In the genomic region with DNA sequence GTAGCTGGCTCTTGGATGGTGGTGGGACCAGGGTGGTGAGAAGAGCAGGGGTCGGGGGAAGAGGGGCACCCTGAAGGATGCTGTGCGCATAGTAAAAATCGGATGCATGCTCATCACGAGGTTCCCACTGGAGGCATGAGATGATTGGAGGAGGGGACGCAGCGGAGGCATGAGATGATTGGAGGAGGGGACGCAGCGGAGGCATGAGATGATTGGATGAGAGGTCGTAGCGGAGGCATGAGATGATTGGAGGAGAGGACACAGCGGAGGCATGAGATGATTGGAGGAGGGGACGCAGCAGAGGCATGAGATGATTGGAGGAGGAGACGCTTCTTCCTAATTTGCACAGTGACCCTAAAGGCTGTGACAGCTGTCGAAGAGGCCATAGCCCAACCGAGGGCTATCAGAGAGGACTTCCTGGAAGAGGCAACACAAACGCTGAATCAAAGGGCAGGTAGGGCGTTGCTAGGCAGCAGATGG, we compare ENCODE assay signal across 1 cellular context.
A peak's percentile ranks its signal among the peaks of the same experiment; 100 is the strongest.
TF ChIP-seq lines count a peak whose summit lies in the region.

No MANE protein-coding gene starts in this region.

TF ChIP-seq in WTC11, 78 proteins besides CTCF, POLR2A, EP300 and RAD21 (continued from another document):
- TF ChIP-seq TCF7 (CRISPR knock-in tag; IDR thresholded peaks at IDR 0.05; ENCODE audit: low read depth): 0 out of 2 replicates have a peak, but pooled peaks have one; percentile 36
- no peak for TF ChIP-seq STAT6 (CRISPR knock-in tag; conservative IDR thresholded peaks at IDR 0.05; ENCODE audit: low read depth)
- TF ChIP-seq ELF4 (CRISPR knock-in tag; IDR thresholded peaks at IDR 0.05; ENCODE audit: low read depth): no peak
- no peak for TF ChIP-seq HMGA2 (CRISPR knock-in tag; IDR thresholded peaks at IDR 0.05)
- TF ChIP-seq SOX15 (CRISPR knock-in tag; IDR thresholded peaks at IDR 0.05): no peak
- TF ChIP-seq, protein P1, sequence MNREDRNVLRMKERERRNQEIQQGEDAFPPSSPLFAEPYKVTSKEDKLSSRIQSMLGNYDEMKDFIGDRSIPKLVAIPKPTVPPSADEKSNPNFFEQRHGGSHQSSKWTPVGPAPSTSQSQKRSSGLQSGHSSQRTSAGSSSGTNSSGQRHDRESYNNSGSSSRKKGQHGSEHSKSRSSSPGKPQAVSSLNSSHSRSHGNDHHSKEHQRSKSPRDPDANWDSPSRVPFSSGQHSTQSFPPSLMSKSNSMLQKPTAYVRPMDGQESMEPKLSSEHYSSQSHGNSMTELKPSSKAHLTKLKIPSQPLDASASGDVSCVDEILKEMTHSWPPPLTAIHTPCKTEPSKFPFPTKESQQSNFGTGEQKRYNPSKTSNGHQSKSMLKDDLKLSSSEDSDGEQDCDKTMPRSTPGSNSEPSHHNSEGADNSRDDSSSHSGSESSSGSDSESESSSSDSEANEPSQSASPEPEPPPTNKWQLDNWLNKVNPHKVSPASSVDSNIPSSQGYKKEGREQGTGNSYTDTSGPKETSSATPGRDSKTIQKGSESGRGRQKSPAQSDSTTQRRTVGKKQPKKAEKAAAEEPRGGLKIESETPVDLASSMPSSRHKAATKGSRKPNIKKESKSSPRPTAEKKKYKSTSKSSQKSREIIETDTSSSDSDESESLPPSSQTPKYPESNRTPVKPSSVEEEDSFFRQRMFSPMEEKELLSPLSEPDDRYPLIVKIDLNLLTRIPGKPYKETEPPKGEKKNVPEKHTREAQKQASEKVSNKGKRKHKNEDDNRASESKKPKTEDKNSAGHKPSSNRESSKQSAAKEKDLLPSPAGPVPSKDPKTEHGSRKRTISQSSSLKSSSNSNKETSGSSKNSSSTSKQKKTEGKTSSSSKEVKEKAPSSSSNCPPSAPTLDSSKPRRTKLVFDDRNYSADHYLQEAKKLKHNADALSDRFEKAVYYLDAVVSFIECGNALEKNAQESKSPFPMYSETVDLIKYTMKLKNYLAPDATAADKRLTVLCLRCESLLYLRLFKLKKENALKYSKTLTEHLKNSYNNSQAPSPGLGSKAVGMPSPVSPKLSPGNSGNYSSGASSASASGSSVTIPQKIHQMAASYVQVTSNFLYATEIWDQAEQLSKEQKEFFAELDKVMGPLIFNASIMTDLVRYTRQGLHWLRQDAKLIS (CRISPR knock-in tag; IDR thresholded peaks at IDR 0.05; ENCODE audit: borderline replicate concordance): no peak
- no peak for TF ChIP-seq GTF2I (CRISPR knock-in tag; conservative IDR thresholded peaks at IDR 0.05)
- no peak for TF ChIP-seq ZNF219 (CRISPR knock-in tag; IDR thresholded peaks at IDR 0.05; ENCODE audit: borderline replicate concordance)
- TF ChIP-seq ATF1 (CRISPR knock-in tag; IDR thresholded peaks at IDR 0.05): no peak
- TF ChIP-seq NFE2L1 (CRISPR knock-in tag; IDR thresholded peaks at IDR 0.05): peak; percentile 84
- TF ChIP-seq TEAD4 (CRISPR knock-in tag; IDR thresholded peaks at IDR 0.05): no peak
- no peak for TF ChIP-seq NR1H2 (CRISPR knock-in tag; IDR thresholded peaks at IDR 0.05)
- TF ChIP-seq ATF2 (CRISPR knock-in tag; IDR thresholded peaks at IDR 0.05; ENCODE audit: borderline replicate concordance, low read depth): no peak
- 0 out of 2 replicates have a peak, but pooled peaks have one; percentile 53 for TF ChIP-seq IRF1 (CRISPR knock-in tag; IDR thresholded peaks at IDR 0.05)
- TF ChIP-seq ZNF317 (CRISPR knock-in tag; IDR thresholded peaks at IDR 0.05; ENCODE audit: borderline replicate concordance, low read depth): no peak
- TF ChIP-seq TEAD1 (CRISPR knock-in tag; IDR thresholded peaks at IDR 0.05): no peak
- TF ChIP-seq, protein P2, sequence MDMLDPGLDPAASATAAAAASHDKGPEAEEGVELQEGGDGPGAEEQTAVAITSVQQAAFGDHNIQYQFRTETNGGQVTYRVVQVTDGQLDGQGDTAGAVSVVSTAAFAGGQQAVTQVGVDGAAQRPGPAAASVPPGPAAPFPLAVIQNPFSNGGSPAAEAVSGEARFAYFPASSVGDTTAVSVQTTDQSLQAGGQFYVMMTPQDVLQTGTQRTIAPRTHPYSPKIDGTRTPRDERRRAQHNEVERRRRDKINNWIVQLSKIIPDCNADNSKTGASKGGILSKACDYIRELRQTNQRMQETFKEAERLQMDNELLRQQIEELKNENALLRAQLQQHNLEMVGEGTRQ (CRISPR knock-in tag; IDR thresholded peaks at IDR 0.05): no peak
- TF ChIP-seq MYBL2 (CRISPR knock-in tag; IDR thresholded peaks at IDR 0.05): 0 out of 2 replicates have a peak, but pooled peaks have one; percentile 24
- no peak for TF ChIP-seq ARID4B (CRISPR knock-in tag; IDR thresholded peaks at IDR 0.05; ENCODE audit: borderline replicate concordance)
- TF ChIP-seq ZNF121 (CRISPR knock-in tag; IDR thresholded peaks at IDR 0.05): no peak
- no peak for TF ChIP-seq FOXP1 (CRISPR knock-in tag; IDR thresholded peaks at IDR 0.05; ENCODE audit: borderline replicate concordance)
- no peak for TF ChIP-seq SMAD3 (CRISPR knock-in tag; IDR thresholded peaks at IDR 0.05; ENCODE audit: borderline replicate concordance)
